ENCODE assay signal across 27 cellular contexts in the genomic region with DNA sequence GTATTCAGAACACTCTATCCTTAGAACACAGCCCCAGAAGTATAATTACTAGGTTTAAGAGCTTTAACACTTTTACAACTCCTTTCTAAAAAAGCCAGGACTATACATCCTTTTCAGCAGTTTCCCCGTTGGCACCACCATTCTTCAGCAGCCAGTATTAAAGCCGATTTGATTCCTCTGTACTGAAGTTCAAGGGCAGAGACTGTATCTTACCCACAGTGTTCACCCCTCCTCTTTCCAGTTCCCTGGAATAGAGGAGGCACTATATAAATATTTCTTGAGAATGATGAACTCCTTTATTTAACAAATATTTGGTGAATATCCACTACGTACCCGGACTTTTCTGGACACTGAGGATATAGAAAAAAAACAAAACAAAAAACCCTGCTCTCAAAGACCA.
"Had no signal": no experiment of that assay in that cellular context is flagged by ENCODE, and none has a peak within 500 bp of the region (broad histone marks: within the 10 kb centered on the region; RNA-seq: fewer than 3 reads in every experiment).

No MANE protein-coding gene starts in this region.

- H3K27ac ChIP-seq: brain microvascular endothelial cell, KMS-11, VCaP had no signal

- H3K4me3 Mint-ChIP-seq: activated B cell treated with CpG ODN at 0.5 μM for 24 hours; activated CD4-positive, alpha-beta memory T cell treated with anti-CD3 and anti-CD28 coated beads for 36 hours; activated naive CD4-positive, alpha-beta T cell treated with anti-CD3 and anti-CD28 coated beads, Interleukin-2, amount 10 ng/mL, durations not matched to agents 7 days and 5 days; activated naive CD8-positive, alpha-beta T cell treated with anti-CD3 and anti-CD28 coated beads for 36 hours; activated T-cell treated with anti-CD3 and anti-CD28 coated beads, Interleukin-2, amount 50 U/mL, for 4 hours; activated T-helper 1 cell treated with anti-CD3 and anti-CD28 coated beads, Interleukin-12 subunit alpha, Interleukin-12 subunit beta, Interleukin-2, Interleukin-4 antibody, amounts not matched to agents 30 ng/mL and 10 ng/mL and 1 ng/mL, durations not matched to agents 14 hours and 24 hours and 36 hours had no signal

- H3K36me3 ChIP-seq: brain microvascular endothelial cell, cardiac muscle cell had no signal

- H3K9ac ChIP-seq: KMS-11 had no signal

- H3K4me3 ChIP-seq: cardiac muscle cell had no signal

- ATAC-seq: activated T-cell treated with anti-CD3 and anti-CD28 coated beads, Interleukin-2, amount 50 U/mL, for 4 hours; Panc1 had no signal

- DNase-seq: activated B cell treated with CpG ODN at 0.5 μM for 24 hours; activated CD4-positive, alpha-beta memory T cell treated with anti-CD3 and anti-CD28 coated beads for 36 hours; activated CD4-positive, alpha-beta T cell treated with anti-CD3 and anti-CD28 coated beads for 4 hours; activated CD4-positive, alpha-beta T cell treated with anti-CD3 and anti-CD28 coated beads, Interleukin-2, amount 50 U/mL, for 1 hour; activated CD4-positive, CD25-positive, alpha-beta regulatory T cell treated with anti-CD3 and anti-CD28 coated beads, Interleukin-2, amount 50 U/mL, for 72 hours; activated CD8-positive, alpha-beta memory T cell treated with anti-CD3 and anti-CD28 coated beads, Interleukin-2, amount 50 U/mL, for 4 hours; activated naive CD4-positive, alpha-beta T cell treated with anti-CD3 and anti-CD28 coated beads, Interleukin-2, amount 10 ng/mL, durations not matched to agents 7 days and 5 days; activated naive CD8-positive, alpha-beta T cell treated with anti-CD3 and anti-CD28 coated beads for 36 hours; activated T-cell treated with anti-CD3 and anti-CD28 coated beads for 4 hours; activated T-cell treated with anti-CD3 and anti-CD28 coated beads, Interleukin-2, amount 50 U/mL, for 4 hours; amniotic stem cell; aorta; brain microvascular endothelial cell; NCI-H1092 treated with DMSO at 0.1 percent for 48 hours; NCI-H2081; NCI-H345; NCI-H524 treated with DMSO at 0.1 percent for 48 hours; RPMI8226; SW 1271; T-helper 1 cell; T-helper 2 cell; T-helper 9 cell had no signal

- H3K4me2 ChIP-seq: KMS-11 had no signal

- H3K9me3 Mint-ChIP-seq: activated B cell treated with CpG ODN at 0.5 μM for 24 hours; activated CD4-positive, alpha-beta memory T cell treated with anti-CD3 and anti-CD28 coated beads for 36 hours; activated naive CD4-positive, alpha-beta T cell treated with anti-CD3 and anti-CD28 coated beads, Interleukin-2, amount 10 ng/mL, durations not matched to agents 7 days and 5 days; activated T-cell treated with anti-CD3 and anti-CD28 coated beads, Interleukin-2, amount 50 U/mL, for 4 hours; activated T-helper 1 cell treated with anti-CD3 and anti-CD28 coated beads, Interleukin-12 subunit alpha, Interleukin-12 subunit beta, Interleukin-2, Interleukin-4 antibody, amounts not matched to agents 30 ng/mL and 10 ng/mL and 1 ng/mL, durations not matched to agents 14 hours and 24 hours and 36 hours had no signal

- H3K27me3 ChIP-seq: brain microvascular endothelial cell, cardiac muscle cell had no signal

- H3K27ac Mint-ChIP-seq: activated B cell treated with CpG ODN at 0.5 μM for 24 hours; activated CD4-positive, alpha-beta memory T cell treated with anti-CD3 and anti-CD28 coated beads for 36 hours; activated naive CD4-positive, alpha-beta T cell treated with anti-CD3 and anti-CD28 coated beads, Interleukin-2, amount 10 ng/mL, durations not matched to agents 7 days and 5 days; activated naive CD8-positive, alpha-beta T cell treated with anti-CD3 and anti-CD28 coated beads for 36 hours; activated T-helper 1 cell treated with anti-CD3 and anti-CD28 coated beads, Interleukin-12 subunit alpha, Interleukin-12 subunit beta, Interleukin-2, Interleukin-4 antibody, amounts not matched to agents 30 ng/mL and 10 ng/mL and 1 ng/mL, durations not matched to agents 14 hours and 24 hours and 36 hours had no signal

- H3K27me3 Mint-ChIP-seq: activated B cell treated with CpG ODN at 0.5 μM for 24 hours; activated CD4-positive, alpha-beta memory T cell treated with anti-CD3 and anti-CD28 coated beads for 36 hours; activated naive CD4-positive, alpha-beta T cell treated with anti-CD3 and anti-CD28 coated beads, Interleukin-2, amount 10 ng/mL, durations not matched to agents 7 days and 5 days; activated naive CD8-positive, alpha-beta T cell treated with anti-CD3 and anti-CD28 coated beads for 36 hours had no signal
